In the genomic region with DNA sequence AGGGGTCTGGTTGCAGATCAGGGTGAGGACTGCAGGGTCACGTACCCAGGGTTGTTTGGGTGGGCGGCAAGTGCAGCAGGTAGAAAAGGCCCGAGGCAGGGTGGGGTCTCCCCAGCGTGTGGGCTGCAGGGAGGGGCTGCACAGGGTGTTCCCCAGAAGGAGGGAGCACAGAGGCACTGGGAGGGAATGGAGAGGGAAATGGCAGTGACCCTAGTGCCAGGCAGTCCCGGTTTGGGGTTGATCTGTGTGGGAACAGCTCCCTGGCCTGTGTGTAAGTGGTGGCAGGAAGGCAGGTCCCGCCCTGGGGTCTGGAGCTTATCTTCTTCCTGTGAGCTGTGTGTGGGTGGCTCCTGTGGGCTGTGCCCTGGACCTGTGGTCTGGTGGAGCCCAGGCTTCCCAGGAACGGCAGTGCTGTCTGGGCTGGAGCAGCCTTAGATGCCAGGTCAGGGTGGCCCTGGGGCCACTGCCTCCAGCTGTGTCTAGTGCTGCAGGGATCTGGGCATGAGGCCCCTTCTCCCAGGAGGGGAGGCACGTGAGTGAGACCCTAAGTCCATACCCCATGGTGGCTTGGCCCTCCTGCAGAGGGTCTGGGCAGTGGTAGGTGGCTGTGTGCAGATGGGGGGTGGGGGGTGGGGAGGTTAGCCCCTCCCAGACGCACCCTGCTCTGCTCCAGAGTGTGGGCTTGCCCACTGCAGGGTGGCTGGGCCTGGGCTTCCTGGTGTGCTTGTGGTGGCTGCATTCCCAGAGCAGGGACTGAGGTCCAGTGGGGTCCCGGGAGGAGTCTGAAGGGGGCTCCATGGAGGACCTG, we compare ENCODE assay signal across 1 cellular context.
TF ChIP-seq lines count a peak whose summit lies in the region.

No MANE protein-coding gene starts in this region.

TF ChIP-seq in K562, 482 proteins besides CTCF, POLR2A, EP300 and RAD21 (continued from another document):
- TF ChIP-seq, protein P1, sequence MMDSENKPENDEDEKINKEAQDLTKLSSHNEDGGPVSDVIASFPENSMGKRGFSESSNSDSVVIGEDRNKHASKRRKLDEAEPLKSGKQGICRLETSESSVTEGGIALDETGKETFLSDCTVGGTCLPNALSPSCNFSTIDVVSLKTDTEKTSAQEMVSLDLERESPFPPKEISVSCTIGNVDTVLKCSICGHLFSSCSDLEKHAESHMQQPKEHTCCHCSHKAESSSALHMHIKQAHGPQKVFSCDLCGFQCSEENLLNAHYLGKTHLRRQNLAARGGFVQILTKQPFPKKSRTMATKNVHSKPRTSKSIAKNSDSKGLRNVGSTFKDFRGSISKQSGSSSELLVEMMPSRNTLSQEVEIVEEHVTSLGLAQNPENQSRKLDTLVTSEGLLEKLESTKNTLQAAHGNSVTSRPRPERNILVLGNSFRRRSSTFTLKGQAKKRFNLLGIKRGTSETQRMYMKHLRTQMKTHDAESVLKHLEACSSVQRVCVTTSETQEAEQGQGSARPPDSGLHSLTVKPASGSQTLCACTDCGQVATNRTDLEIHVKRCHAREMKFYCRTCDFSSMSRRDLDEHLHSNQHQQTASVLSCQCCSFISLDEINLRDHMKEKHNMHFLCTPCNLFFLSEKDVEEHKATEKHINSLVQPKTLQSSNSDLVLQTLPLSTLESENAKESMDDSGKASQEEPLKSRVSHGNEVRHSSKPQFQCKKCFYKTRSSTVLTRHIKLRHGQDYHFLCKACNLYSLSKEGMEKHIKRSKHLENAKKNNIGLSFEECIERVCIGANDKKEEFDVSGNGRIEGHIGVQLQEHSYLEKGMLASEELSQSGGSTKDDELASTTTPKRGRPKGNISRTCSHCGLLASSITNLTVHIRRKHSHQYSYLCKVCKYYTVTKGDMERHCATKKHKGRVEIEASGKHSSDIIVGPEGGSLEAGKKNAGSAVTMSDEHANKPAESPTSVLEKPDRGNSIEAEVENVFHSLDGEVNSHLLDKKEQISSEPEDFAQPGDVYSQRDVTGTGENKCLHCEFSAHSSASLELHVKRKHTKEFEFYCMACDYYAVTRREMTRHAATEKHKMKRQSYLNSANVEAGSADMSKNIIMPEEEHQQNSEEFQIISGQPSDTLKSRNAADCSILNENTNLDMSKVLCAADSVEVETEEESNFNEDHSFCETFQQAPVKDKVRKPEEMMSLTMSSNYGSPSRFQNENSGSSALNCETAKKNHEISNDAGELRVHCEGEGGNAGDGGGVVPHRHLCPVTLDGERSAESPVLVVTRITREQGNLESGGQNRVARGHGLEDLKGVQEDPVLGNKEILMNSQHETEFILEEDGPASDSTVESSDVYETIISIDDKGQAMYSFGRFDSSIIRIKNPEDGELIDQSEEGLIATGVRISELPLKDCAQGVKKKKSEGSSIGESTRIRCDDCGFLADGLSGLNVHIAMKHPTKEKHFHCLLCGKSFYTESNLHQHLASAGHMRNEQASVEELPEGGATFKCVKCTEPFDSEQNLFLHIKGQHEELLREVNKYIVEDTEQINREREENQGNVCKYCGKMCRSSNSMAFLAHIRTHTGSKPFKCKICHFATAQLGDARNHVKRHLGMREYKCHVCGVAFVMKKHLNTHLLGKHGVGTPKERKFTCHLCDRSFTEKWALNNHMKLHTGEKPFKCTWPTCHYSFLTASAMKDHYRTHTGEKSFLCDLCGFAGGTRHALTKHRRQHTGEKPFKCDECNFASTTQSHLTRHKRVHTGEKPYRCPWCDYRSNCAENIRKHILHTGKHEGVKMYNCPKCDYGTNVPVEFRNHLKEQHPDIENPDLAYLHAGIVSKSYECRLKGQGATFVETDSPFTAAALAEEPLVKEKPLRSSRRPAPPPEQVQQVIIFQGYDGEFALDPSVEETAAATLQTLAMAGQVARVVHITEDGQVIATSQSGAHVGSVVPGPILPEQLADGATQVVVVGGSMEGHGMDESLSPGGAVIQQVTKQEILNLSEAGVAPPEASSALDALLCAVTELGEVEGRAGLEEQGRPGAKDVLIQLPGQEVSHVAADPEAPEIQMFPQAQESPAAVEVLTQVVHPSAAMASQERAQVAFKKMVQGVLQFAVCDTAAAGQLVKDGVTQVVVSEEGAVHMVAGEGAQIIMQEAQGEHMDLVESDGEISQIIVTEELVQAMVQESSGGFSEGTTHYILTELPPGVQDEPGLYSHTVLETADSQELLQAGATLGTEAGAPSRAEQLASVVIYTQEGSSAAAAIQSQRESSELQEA (IDR thresholded peaks at IDR 0.05; ENCODE audit: low read depth): no peak
- TF ChIP-seq BRF1 (IDR thresholded peaks at IDR 0.05; ENCODE audit: borderline replicate concordance, extremely low read depth, insufficient read length): no peak
- no peak for TF ChIP-seq HOXB6 (CRISPR knock-in tag; IDR thresholded peaks at IDR 0.05; ENCODE audit: borderline replicate concordance)
- TF ChIP-seq CCAR2 (IDR thresholded peaks at IDR 0.05; ENCODE audit: low read depth, low read length): no peak
- TF ChIP-seq, protein P2, sequence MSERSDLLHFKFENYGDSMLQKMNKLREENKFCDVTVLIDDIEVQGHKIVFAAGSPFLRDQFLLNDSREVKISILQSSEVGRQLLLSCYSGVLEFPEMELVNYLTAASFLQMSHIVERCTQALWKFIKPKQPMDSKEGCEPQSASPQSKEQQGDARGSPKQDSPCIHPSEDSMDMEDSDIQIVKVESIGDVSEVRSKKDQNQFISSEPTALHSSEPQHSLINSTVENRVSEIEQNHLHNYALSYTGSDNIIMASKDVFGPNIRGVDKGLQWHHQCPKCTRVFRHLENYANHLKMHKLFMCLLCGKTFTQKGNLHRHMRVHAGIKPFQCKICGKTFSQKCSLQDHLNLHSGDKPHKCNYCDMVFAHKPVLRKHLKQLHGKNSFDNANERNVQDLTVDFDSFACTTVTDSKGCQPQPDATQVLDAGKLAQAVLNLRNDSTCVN (CRISPR knock-in tag; IDR thresholded peaks at IDR 0.05): no peak
- no peak for TF ChIP-seq GATA2 (CRISPR knock-in tag; IDR thresholded peaks at IDR 0.05)
- TF ChIP-seq PYGO2 (tag; IDR thresholded peaks at IDR 0.05): no peak
- TF ChIP-seq LCOR (CRISPR knock-in tag; IDR thresholded peaks at IDR 0.05): no peak
- no peak for TF ChIP-seq GABPB1 (CRISPR knock-in tag; IDR thresholded peaks at IDR 0.05)
- no peak for TF ChIP-seq HCFC1 (IDR thresholded peaks at IDR 0.05; ENCODE audit: low read depth, low read length)
- TF ChIP-seq NR2F6 (CRISPR knock-in tag; IDR thresholded peaks at IDR 0.05): no peak
- TF ChIP-seq, protein P3, sequence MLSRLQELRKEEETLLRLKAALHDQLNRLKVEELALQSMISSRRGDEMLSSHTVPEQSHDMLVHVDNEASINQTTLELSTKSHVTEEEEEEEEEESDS (CRISPR knock-in tag; IDR thresholded peaks at IDR 0.05): no peak
- no peak for TF ChIP-seq ZKSCAN8 (CRISPR knock-in tag; IDR thresholded peaks at IDR 0.05)
- no peak for TF ChIP-seq HDGF (IDR thresholded peaks at IDR 0.05)
- no peak for TF ChIP-seq KDM4B (IDR thresholded peaks at IDR 0.05; ENCODE audit: borderline replicate concordance in 2 of 2, low read depth in 1 of 2)
- TF ChIP-seq NFXL1 (CRISPR knock-in tag; IDR thresholded peaks at IDR 0.05): no peak
